8 cellular contexts compared by ENCODE assay signal in genomic region chr18:80034852-80035406, GRCh38.
DNase-seq lines count a peak whose midpoint lies in the region; ATAC-seq, FAIRE-seq and TF ChIP-seq lines count a peak whose summit lies in the region.

No MANE protein-coding gene starts in this region.

- peak overlapping the region; percentile 86 for H2AFZ ChIP-seq in parathyroid adenoma

- peak overlapping the region; percentile 74 for H3K27ac ChIP-seq in parathyroid adenoma

- FAIRE-seq in G401.6 (lab: Jason Lieb, UNC), result peak; percentile 6

- H3K36me3 ChIP-seq in parathyroid adenoma (ENCODE audit: control insufficient read depth, insufficient read depth, low read length), result no peaks in the 10 kb centered on the region

- DNase-seq in OCI-M1 (lab: John Stamatoyannopoulos, UW) (peak; percentile 52), epithelial cell of esophagus (ENCODE audit: low read depth) (no peak), SHP77 (lab: John Stamatoyannopoulos, UW) (no peak)
- DNase-seq in stimulated activated CD4-positive, alpha-beta T cell treated with anti-CD3 and anti-CD28 coated beads, Interleukin-4, amount 100 ng/mL, for 1 hour, result no peak

- H3K4me3 ChIP-seq in epithelial cell of esophagus (ENCODE audit: low read length) (peak overlapping the region; percentile 88), parathyroid adenoma (ENCODE audit: low read depth, low read length) (peak overlapping the region; percentile 85)

- no peak for ATAC-seq in HG03457 (IDR thresholded peaks at IDR 0.05; ENCODE audit: unreplicated experiment)
- ATAC-seq in GM21447 (IDR thresholded peaks at IDR 0.05; ENCODE audit: unreplicated experiment), result no peak

- H3K9me3 ChIP-seq in parathyroid adenoma (ENCODE audit: control insufficient read depth, low read length), result no peaks in the 10 kb centered on the region

- H3K27me3 ChIP-seq in parathyroid adenoma (ENCODE audit: control insufficient read depth, insufficient read depth, low read length), result no peaks in the 10 kb centered on the region

- peaks cover 2% of the 10 kb centered on the region for H3K79me2 ChIP-seq in parathyroid adenoma

- H3K4me1 ChIP-seq in parathyroid adenoma, result peaks cover 3% of the 10 kb centered on the region

- TF ChIP-seq CTCF in epithelial cell of esophagus (IDR thresholded peaks at IDR 0.05; ENCODE audit: insufficient read depth, low read depth, low read length, missing control alignments) (no peak), parathyroid adenoma (IDR thresholded peaks at IDR 0.05) (peak; percentile 2)

- peak overlapping the region; percentile 85 for H3K4me2 ChIP-seq in parathyroid adenoma (ENCODE audit: low read length)

- no peak overlapping the region for H3K9ac ChIP-seq in parathyroid adenoma
